8 cellular contexts compared by ENCODE assay signal in the genomic region with DNA sequence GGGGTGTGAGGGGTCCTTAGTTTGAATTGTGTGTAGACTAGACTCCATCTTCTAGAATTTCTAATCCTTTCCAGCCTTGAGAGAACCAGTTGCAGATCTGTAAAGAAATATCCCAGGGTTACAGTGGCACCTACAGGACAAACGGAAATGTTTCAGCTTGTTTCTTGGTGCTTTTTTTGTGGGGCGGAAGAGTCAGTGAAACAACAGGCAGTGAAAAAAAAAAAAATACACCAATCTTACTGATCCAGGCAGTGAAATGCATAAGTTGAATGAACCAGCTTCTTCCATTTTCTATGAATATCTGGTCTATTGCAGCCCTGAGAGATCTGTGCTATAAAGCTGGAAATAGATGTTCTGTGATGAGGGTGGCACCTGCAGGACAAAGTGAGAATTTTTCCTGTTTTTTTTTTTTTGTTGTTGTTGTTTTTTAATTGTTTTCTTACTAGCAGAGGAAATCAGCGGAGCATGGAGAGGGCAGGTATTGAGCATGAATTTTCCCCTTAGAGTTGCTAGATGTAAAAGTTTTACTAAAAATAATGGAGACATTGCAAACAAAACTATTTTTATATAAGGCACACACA.
A peak's percentile ranks its signal among the peaks of the same experiment; 100 is the strongest.
DNase-seq lines count a peak whose midpoint lies in the region; ATAC-seq and TF ChIP-seq lines count a peak whose summit lies in the region.

No MANE protein-coding gene starts in this region.

- H2AFZ ChIP-seq in osteoblast (ENCODE audit: low read length), result peak overlapping the region; percentile 36

- no peaks in the 10 kb centered on the region for H3K27me3 ChIP-seq in osteoblast (ENCODE audit: insufficient read depth, low read length)

- no peaks in the 10 kb centered on the region for H3K9me3 ChIP-seq in osteoblast (ENCODE audit: low read depth, low read length)

- peak overlapping the region; percentile 63 for H3K4me2 ChIP-seq in osteoblast (ENCODE audit: insufficient read depth, low read length)

- DNase-seq in A172 (ENCODE audit: low spot score) (peak; percentile 59), GM12864 (ENCODE audit: low read depth) (no peak), NCI-H1092 treated with DMSO at 0.1 percent for 48 hours (lab: John Stamatoyannopoulos, UW) (peak; percentile 82), SKM-1 treated with dmso at 0.1 percent for 144 hours (lab: John Stamatoyannopoulos, UW; ENCODE audit: unreplicated experiment) (peak; percentile 34), foreskin fibroblast (peak; percentile 10 to 55), osteoblast (ENCODE audit: insufficient read length, low spot score, missing footprints) (no peak), NCI-H128 (lab: John Stamatoyannopoulos, UW; ENCODE audit: unreplicated experiment) (no peak)

- no peaks in the 10 kb centered on the region for H4K20me1 ChIP-seq in osteoblast (ENCODE audit: insufficient read depth, low read length)

- ATAC-seq in HG02623 (IDR thresholded peaks at IDR 0.05; ENCODE audit: unreplicated experiment), result peak; percentile 70

- H3K36me3 ChIP-seq in osteoblast (ENCODE audit: insufficient read depth, low read length), result no peaks in the 10 kb centered on the region

- no peak overlapping the region for H3K27ac ChIP-seq in osteoblast (ENCODE audit: low read depth, low read length)

- no peaks in the 10 kb centered on the region for H3K4me1 ChIP-seq in osteoblast (ENCODE audit: insufficient read depth, low read length)

- H3K79me2 ChIP-seq in osteoblast (ENCODE audit: insufficient read depth, low read length), result no peaks in the 10 kb centered on the region

- H3K4me3 ChIP-seq in GM12864 (ENCODE audit: low read depth, low read length) (no peak overlapping the region), foreskin fibroblast (ENCODE audit: low read depth in 1 of 2, low read length in 2 of 2) (no peak overlapping the region), osteoblast (ENCODE audit: insufficient read depth, low read length) (peak overlapping the region; percentile 23)

- peak; percentile 43 for TF ChIP-seq CTCF in GM12864 (IDR thresholded peaks at IDR 0.05; ENCODE audit: low read depth, low read length, missing control alignments)
- peak; percentile 49 for TF ChIP-seq CTCF in foreskin fibroblast (IDR thresholded peaks at IDR 0.05; ENCODE audit: low read depth, low read length)
- TF ChIP-seq CTCF in osteoblast (IDR thresholded peaks at IDR 0.05; ENCODE audit: extremely low read depth, low read depth, low read length), result peak; percentile 55

Comparison
In these comparisons a context has a peak if more than half of its experiments do, and no peak if none do; other contexts are left out.
1. DNase-seq: peak in A172 (single experiment), NCI-H1092 treated with DMSO at 0.1 percent for 48 hours (single experiment), SKM-1 treated with dmso at 0.1 percent for 144 hours (single experiment) and foreskin fibroblast (2 of 2); none in GM12864 (single experiment), osteoblast (single experiment) and NCI-H128 (single experiment).
2. Peak in every context shown above with its lines, with median percentiles within 50 percentile points of each other: CTCF ChIP-seq.